1 cellular context compared by ENCODE assay signal in the genomic region with DNA sequence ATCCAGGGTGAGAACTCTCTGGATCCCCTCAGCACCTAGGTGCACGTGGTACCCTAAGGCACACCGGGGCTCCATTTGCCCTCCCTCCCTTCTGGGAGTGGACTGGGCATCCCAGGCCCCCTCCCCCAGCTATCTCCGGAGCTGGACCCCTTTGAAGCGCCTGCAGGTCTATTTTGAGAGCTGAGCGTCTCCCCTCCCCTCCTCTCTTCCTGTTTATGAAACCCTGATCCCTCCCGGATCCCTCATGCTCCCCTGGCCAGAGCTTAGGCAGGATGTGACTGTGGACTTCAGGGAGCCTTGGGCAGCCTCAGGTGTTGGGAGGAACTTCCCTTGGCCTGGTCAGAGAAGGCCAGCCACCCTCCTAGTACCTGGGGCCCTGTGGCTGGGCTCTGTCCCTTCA.
TF ChIP-seq lines count a peak whose summit lies in the region.

No MANE protein-coding gene starts in this region.

TF ChIP-seq in IMR-90, 13 proteins besides CTCF, POLR2A, EP300 and RAD21 (continued from another document):
- TF ChIP-seq MXI1 (IDR thresholded peaks at IDR 0.05; ENCODE audit: borderline replicate concordance, low read depth, low read length) (no peak), CEBPB (IDR thresholded peaks at IDR 0.05; ENCODE audit: low read depth, low read length) (no peak)
- TF ChIP-seq, protein P1, sequence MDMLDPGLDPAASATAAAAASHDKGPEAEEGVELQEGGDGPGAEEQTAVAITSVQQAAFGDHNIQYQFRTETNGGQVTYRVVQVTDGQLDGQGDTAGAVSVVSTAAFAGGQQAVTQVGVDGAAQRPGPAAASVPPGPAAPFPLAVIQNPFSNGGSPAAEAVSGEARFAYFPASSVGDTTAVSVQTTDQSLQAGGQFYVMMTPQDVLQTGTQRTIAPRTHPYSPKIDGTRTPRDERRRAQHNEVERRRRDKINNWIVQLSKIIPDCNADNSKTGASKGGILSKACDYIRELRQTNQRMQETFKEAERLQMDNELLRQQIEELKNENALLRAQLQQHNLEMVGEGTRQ (IDR thresholded peaks at IDR 0.05; ENCODE audit: low read depth, low read length): no peak
